In the genomic region with DNA sequence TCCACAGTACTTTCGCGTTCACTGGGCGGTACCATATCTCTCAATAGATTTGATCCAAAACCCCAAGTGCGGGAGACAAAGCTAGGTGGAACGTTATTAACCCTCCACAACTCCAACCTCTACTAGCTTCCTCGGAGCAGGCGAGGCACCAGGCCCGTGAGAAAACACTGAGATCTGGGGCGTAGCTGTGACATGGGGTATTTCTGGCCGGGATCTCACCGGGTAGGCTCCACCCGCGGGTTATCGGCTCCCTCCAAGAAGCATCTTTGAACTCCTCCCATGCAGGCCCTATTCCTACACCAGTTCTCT, we compare ENCODE assay signal across 8 cellular contexts. TPM values are rescaled to one million over a fixed set of nuclear protein-coding genes. Genes with fewer than 3 reads are reported as not detected.
DNase-seq lines count a peak whose midpoint lies in the region; ATAC-seq and TF ChIP-seq lines count a peak whose summit lies in the region.

No MANE protein-coding gene starts in this region.

- intact Hi-C loops in Panc1 (cut with micrococcal nuclease; ENCODE audit: unreplicated experiment) = no loop called here

- CTCF ChIA-PET in activated CD8-positive, alpha-beta memory T cell treated with anti-CD3 and anti-CD28 coated beads, Interleukin-2, amount 10 ng/mL, durations not matched to agents 7 days and 5 days (lab: Charles Lee) = interaction anchor here (1.5 to 2.4 kb wide), 4 partner anchors 10 to 18 kb away, joined by 5 to 16 read pairs (median 10); a partner anchor contains a TSS
- CTCF ChIA-PET in Panc1 (lab: Charles Lee) = no interaction called here

- H3K4me3 ChIP-seq in Panc1 (ENCODE audit: low read depth in 2 of 2, low read length in 2 of 2) (peak overlapping the region; percentile 79 to 92), epithelial cell of esophagus (ENCODE audit: low read length) (peak overlapping the region; percentile 68)

- peaks cover 3% of the 10 kb centered on the region; the same call in 1 of the 2 replicates for H3K27me3 ChIP-seq in Panc1 (ENCODE audit: control insufficient read depth, insufficient read depth, low read length)

- peak overlapping the region; percentile 88 for H3K4me3 Mint-ChIP-seq in activated CD8-positive, alpha-beta memory T cell treated with anti-CD3 and anti-CD28 coated beads, Interleukin-2, amount 10 ng/mL, durations not matched to agents 7 days and 5 days
- peak overlapping the region; percentile 99 for H3K4me3 Mint-ChIP-seq in neural crest cell

- TF ChIP-seq CTCF in Panc1 (IDR thresholded peaks at IDR 0.05) = no peak
- TF ChIP-seq CTCF in epithelial cell of esophagus (IDR thresholded peaks at IDR 0.05; ENCODE audit: insufficient read depth, low read depth, low read length, missing control alignments) = no peak
- TF ChIP-seq CTCF in neural crest cell (conservative IDR thresholded peaks at IDR 0.05) = no peak

- ATAC-seq in activated CD8-positive, alpha-beta memory T cell treated with anti-CD3 and anti-CD28 coated beads, Interleukin-2, amount 10 ng/mL, durations not matched to agents 7 days and 5 days = peak; percentile 76
- peak; percentile 53 for ATAC-seq in HG02623 (IDR thresholded peaks at IDR 0.05; ENCODE audit: unreplicated experiment)
- peak; percentile 79 for ATAC-seq in Panc1

- H3K36me3 Mint-ChIP-seq in activated CD8-positive, alpha-beta memory T cell treated with anti-CD3 and anti-CD28 coated beads, Interleukin-2, amount 10 ng/mL, durations not matched to agents 7 days and 5 days = peaks cover 4% of the 10 kb centered on the region
- no peaks in the 10 kb centered on the region for H3K36me3 Mint-ChIP-seq in neural crest cell (ENCODE audit: low read depth)

- DNase-seq in activated CD8-positive, alpha-beta memory T cell treated with anti-CD3 and anti-CD28 coated beads, Interleukin-2, amount 10 ng/mL, durations not matched to agents 7 days and 5 days = no peak
- DNase-seq in activated CD8-positive, alpha-beta memory T cell treated with anti-CD3 and anti-CD28 coated beads, Interleukin-2, amount 50 U/mL, for 4 hours = no peak
- DNase-seq in Panc1 (ENCODE audit: low read depth, low spot score) = no peak
- no peak for DNase-seq in epithelial cell of esophagus (ENCODE audit: low read depth)
- no peak for DNase-seq in neural crest cell (ENCODE audit: low read depth, low spot score)
- DNase-seq in stimulated activated CD4-positive, alpha-beta T cell treated with anti-CD3 and anti-CD28 coated beads, Interleukin-4, amount 100 ng/mL, for 4 hours = no peak
- DNase-seq in G401 (ENCODE audit: low spot score) = no peak

- peaks cover 4% of the 10 kb centered on the region for H3K4me1 ChIP-seq in Panc1 (ENCODE audit: control insufficient read depth, insufficient read depth, low read length)

- in situ Hi-C loops in Panc1 (cut with HindIII; ENCODE audit: low pct_unique_long_range_greater_than_20kb, low sequenced_read_pairs) = no loop called here
- in situ Hi-C loops in G401 (cut with HindIII; ENCODE audit: low sequenced_read_pairs) = no loop called here

- peak overlapping the region; percentile 78 for H3K27ac ChIP-seq in Panc1 (ENCODE audit: low read length)

- no peaks in the 10 kb centered on the region for H3K9me3 Mint-ChIP-seq in activated CD8-positive, alpha-beta memory T cell treated with anti-CD3 and anti-CD28 coated beads, Interleukin-2, amount 10 ng/mL, durations not matched to agents 7 days and 5 days (ENCODE audit: low read depth)
- H3K9me3 Mint-ChIP-seq in neural crest cell = no peaks in the 10 kb centered on the region

- no peaks in the 10 kb centered on the region for H3K9me3 ChIP-seq in Panc1 (ENCODE audit: control insufficient read depth, insufficient read depth, low read depth, low read length)

- H3K4me1 Mint-ChIP-seq in activated CD8-positive, alpha-beta memory T cell treated with anti-CD3 and anti-CD28 coated beads, Interleukin-2, amount 10 ng/mL, durations not matched to agents 7 days and 5 days = peaks cover 36% of the 10 kb centered on the region
- H3K4me1 Mint-ChIP-seq in neural crest cell = peaks cover 25% of the 10 kb centered on the region

- H3K27ac Mint-ChIP-seq in activated CD8-positive, alpha-beta memory T cell treated with anti-CD3 and anti-CD28 coated beads, Interleukin-2, amount 10 ng/mL, durations not matched to agents 7 days and 5 days = peak overlapping the region; percentile 95
- peak overlapping the region; percentile 95 for H3K27ac Mint-ChIP-seq in neural crest cell (ENCODE audit: unreplicated experiment)

- peaks cover 6% of the 10 kb centered on the region for H3K36me3 ChIP-seq in Panc1 (ENCODE audit: control insufficient read depth, insufficient read depth, low read length)

- TSS peak; percentile 93 for BruUV-seq in Panc1 (replicated peaks; lab: Mats Ljungman, UMichigan)

- POLR2A ChIA-PET in Panc1 (lab: Charles Lee) = no interaction called here

- H3K27me3 Mint-ChIP-seq in activated CD8-positive, alpha-beta memory T cell treated with anti-CD3 and anti-CD28 coated beads, Interleukin-2, amount 10 ng/mL, durations not matched to agents 7 days and 5 days = peaks cover 12% of the 10 kb centered on the region
- H3K27me3 Mint-ChIP-seq in neural crest cell (ENCODE audit: low read depth) = peaks cover 9% of the 10 kb centered on the region

RNA-seq across cellular contexts. Expression of a gene that starts 0.3 kb away (rescaled TPM):
- total RNA-seq in activated CD8-positive, alpha-beta memory T cell treated with anti-CD3 and anti-CD28 coated beads, Interleukin-2, amount 10 ng/mL, durations not matched to agents 7 days and 5 days = 10 to 100 TPM; 47.7 to 61.2 TPM
- total RNA-seq in Panc1 (2021; ENCODE audit: unreplicated experiment) (34.5 TPM), neural crest cell (34.2 TPM in 2 replicates)
- 15.6 TPM for polyA plus RNA-seq in Panc1 (2012; ENCODE audit: insufficient read length)
- 45.7 and 62.6 TPM in 2 replicates for total RNA-seq in G401 (2014; rRNA removed; shearing (Covaris generic))

RNA-seq across cellular contexts. Expression of a gene that starts 12.0 kb away (rescaled TPM):
- under 1 TPM; 0.28 to 0.76 TPM for total RNA-seq in activated CD8-positive, alpha-beta memory T cell treated with anti-CD3 and anti-CD28 coated beads, Interleukin-2, amount 10 ng/mL, durations not matched to agents 7 days and 5 days
- total RNA-seq in Panc1 (2021; ENCODE audit: unreplicated experiment) = 0.21 TPM
- polyA plus RNA-seq in Panc1 (2012; ENCODE audit: insufficient read length) = not detected
- 3.0 and 6.1 TPM in 2 replicates for total RNA-seq in neural crest cell
- 0.07 TPM in 1 of 2 replicates, not detected in the other for total RNA-seq in G401 (2014; rRNA removed; shearing (Covaris generic))
